In the genomic region with DNA sequence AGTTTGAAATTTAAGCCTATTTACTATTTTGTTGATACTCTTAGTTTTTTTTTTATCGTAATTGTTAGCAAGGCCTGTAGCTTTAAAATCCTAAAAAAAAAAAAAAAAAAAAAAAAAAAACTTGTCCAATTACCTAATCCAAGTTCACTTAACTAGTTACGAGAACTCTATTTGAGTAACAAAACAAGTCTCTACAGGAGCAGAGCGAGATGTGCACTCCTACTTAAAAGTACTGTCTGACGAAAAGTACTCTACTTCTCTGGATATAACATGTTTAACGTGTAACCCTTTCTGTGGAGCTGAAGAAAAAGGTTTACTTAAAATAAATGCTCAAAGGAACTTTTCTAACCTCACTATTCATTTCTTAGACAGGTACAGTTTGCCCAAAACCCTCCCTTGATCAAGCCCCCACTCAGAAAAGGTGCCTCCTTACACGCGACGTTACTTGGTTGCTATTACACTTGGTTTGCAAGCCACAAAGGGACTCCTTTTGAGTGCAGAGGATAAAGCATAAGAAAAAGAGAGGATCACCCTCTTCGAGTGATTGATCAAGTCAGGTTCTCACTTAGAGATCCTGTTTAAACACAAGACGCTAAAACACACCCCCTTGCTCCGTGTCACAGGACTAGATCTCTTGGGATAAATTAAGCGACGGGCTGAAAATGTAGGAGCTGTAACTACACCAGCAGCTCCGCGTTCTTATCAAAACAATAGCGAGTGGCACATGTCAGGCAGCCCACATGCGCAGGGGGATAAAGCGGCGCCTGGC, we compare ENCODE assay signal across 8 cellular contexts. TPM values are rescaled to one million over a fixed set of nuclear protein-coding genes. Genes with fewer than 3 reads are reported as not detected.
A peak's percentile ranks its signal among the peaks of the same experiment; 100 is the strongest.
DNase-seq lines count a peak whose midpoint lies in the region; ATAC-seq and TF ChIP-seq lines count a peak whose summit lies in the region.

No MANE protein-coding gene starts in this region.

- TF ChIP-seq CTCF in upper lobe of right lung (IDR thresholded peaks at IDR 0.05) = no peak

- H3K9me3 ChIP-seq in NT2/D1 (ENCODE audit: insufficient read depth, low read length) (no peaks in the 10 kb centered on the region), mesodermal cell (ENCODE audit: control insufficient read depth, low read length) (no peaks in the 10 kb centered on the region), upper lobe of right lung (no peaks in the 10 kb centered on the region)

- H3K27me3 ChIP-seq in ACC112 (ENCODE audit: insufficient read depth, low read length) (no peaks in the 10 kb centered on the region), NT2/D1 (ENCODE audit: insufficient read depth, insufficient read length) (no peaks in the 10 kb centered on the region), upper lobe of right lung (no peaks in the 10 kb centered on the region)

- H3K27ac ChIP-seq in ACC112 (ENCODE audit: low read depth, low read length) = peak overlapping the region; percentile 97
- H3K27ac ChIP-seq in mesodermal cell (ENCODE audit: low read depth, low read length, severe bottlenecking) = peak overlapping the region; percentile 93
- peak overlapping the region; percentile 98 for H3K27ac ChIP-seq in upper lobe of right lung

- ATAC-seq in HG02973 (IDR thresholded peaks at IDR 0.05; ENCODE audit: unreplicated experiment) (peak; percentile 10), upper lobe of right lung (peak; percentile 18), GM19467 (IDR thresholded peaks at IDR 0.05; ENCODE audit: unreplicated experiment) (no peak)

- intact Hi-C loops in upper lobe of right lung (cut with DNase I) = no loop called here

- peaks cover 13% of the 10 kb centered on the region; the same call in 1 of the 2 replicates for H3K36me3 ChIP-seq in ACC112 (ENCODE audit: insufficient read depth, low read length)
- H3K36me3 ChIP-seq in NT2/D1 (ENCODE audit: insufficient read depth, insufficient read length, low read length) = peaks cover 10% of the 10 kb centered on the region
- H3K36me3 ChIP-seq in mesodermal cell (ENCODE audit: control insufficient read depth, insufficient read depth, low read length) = peaks cover 21% of the 10 kb centered on the region
- no peaks in the 10 kb centered on the region for H3K36me3 ChIP-seq in upper lobe of right lung

- DNase-seq in NT2/D1 (ENCODE audit: low read depth, low spot score) = no peak
- peak; percentile 24 for DNase-seq in cerebellar cortex (ENCODE audit: low spot score)
- DNase-seq in upper lobe of right lung = no peak

- peak overlapping the region; percentile 94 for H2AFZ ChIP-seq in ACC112 (ENCODE audit: low read length, unreplicated experiment)

- H3K4me3 ChIP-seq in ACC112 (ENCODE audit: low read depth, low read length) = peak overlapping the region; percentile 93
- peak overlapping the region; percentile 78 for H3K4me3 ChIP-seq in GM08714 (ENCODE audit: low read length)
- peak overlapping the region; percentile 68 for H3K4me3 ChIP-seq in NT2/D1 (ENCODE audit: insufficient read length, low read depth)
- H3K4me3 ChIP-seq in mesodermal cell (ENCODE audit: extremely low read depth, insufficient read depth, low read length, poor library complexity, severe bottlenecking) = peak overlapping the region; percentile 84
- peak overlapping the region; percentile 91 for H3K4me3 ChIP-seq in upper lobe of right lung

- H3K4me1 ChIP-seq in ACC112 (ENCODE audit: control insufficient read depth, insufficient read depth, low read length, unreplicated experiment) (peaks cover 12% of the 10 kb centered on the region), NT2/D1 (ENCODE audit: insufficient read depth, insufficient read length) (no peaks in the 10 kb centered on the region), mesodermal cell (ENCODE audit: control insufficient read depth, insufficient read depth, low read length, poor library complexity, severe bottlenecking) (peaks cover 5% of the 10 kb centered on the region), upper lobe of right lung (peaks cover 13% of the 10 kb centered on the region)

- H3K9ac ChIP-seq in NT2/D1 (ENCODE audit: insufficient read length, low read depth) = peak overlapping the region; percentile 84

- peaks cover 76% of the 10 kb centered on the region for H3K79me2 ChIP-seq in ACC112 (ENCODE audit: control insufficient read depth, insufficient read depth, low read length, unreplicated experiment)

- WGBS in mesodermal cell (ENCODE audit: insufficient coverage in 2 of 2), 2 experiments = 5% methylated on average over 12 to 13 of the region's 19 CpGs

RNA-seq across cellular contexts. Expression of a gene that starts 2.2 kb away (rescaled TPM):
- 26.6 TPM for polyA plus RNA-seq in mesodermal cell (2013, experiment 1 of 2)
- 26.8 TPM for polyA plus RNA-seq in mesodermal cell (2013, experiment 2 of 2)
- total RNA-seq in upper lobe of right lung = 35.9 TPM
